ENCODE assay signal across 8 cellular contexts in genomic region chr9:131478421-131478868, GRCh38. TPM values are rescaled to one million over a fixed set of nuclear protein-coding genes. Genes with fewer than 3 reads are reported as not detected.
DNase-seq lines count a peak whose midpoint lies in the region; ATAC-seq, FAIRE-seq and TF ChIP-seq lines count a peak whose summit lies in the region.

No MANE protein-coding gene starts in this region.

- no peak for DNase-seq in BJ (ENCODE audit: low read depth)
- peak; percentile 70 for DNase-seq in HuH-7 (ENCODE audit: low spot score)
- DNase-seq in activated B cell treated with CpG ODN at 0.5 μM for 24 hours, result peak; percentile 56
- DNase-seq in bronchial epithelial cell (ENCODE audit: low read depth), result no peak
- DNase-seq in lung microvascular endothelial cell (ENCODE audit: low read depth in 2 of 2), result peak; percentile 41 to 65
- peak; percentile 67 for DNase-seq in stimulated activated naive CD8-positive, alpha-beta T cell treated with anti-CD3 and anti-CD28 coated beads, Interleukin-15, Interleukin-2, amounts not matched to agents 100 U/mL and 50 U/mL, for 24 hours
- DNase-seq in HPDE6-E6E7 (ENCODE audit: extremely low spot score), result no peak

- H3K36me3 ChIP-seq in BJ (ENCODE audit: control insufficient read depth, insufficient read depth, low read length) (peaks cover 63% of the 10 kb centered on the region), bronchial epithelial cell (ENCODE audit: control insufficient read depth, insufficient read depth, low read length) (peaks cover 64% of the 10 kb centered on the region)

- peak; percentile 57 for ATAC-seq in activated B cell treated with CpG ODN at 0.5 μM for 24 hours (ENCODE audit: low read depth)
- ATAC-seq in stimulated activated naive CD8-positive, alpha-beta T cell treated with anti-CD3 and anti-CD28 coated beads, Interleukin-15, Interleukin-2, amounts not matched to agents 100 U/mL and 50 U/mL, for 24 hours, result peak; percentile 26
- no peak for ATAC-seq in HG03025 (IDR thresholded peaks at IDR 0.05; ENCODE audit: low FRiP score, unreplicated experiment)

- H3K27me3 ChIP-seq in BJ (ENCODE audit: control insufficient read depth, insufficient read depth, low read length) (no peaks in the 10 kb centered on the region), bronchial epithelial cell (ENCODE audit: control insufficient read depth, insufficient read depth, low read length) (no peaks in the 10 kb centered on the region)

- H3K4me3 Mint-ChIP-seq in activated B cell treated with CpG ODN at 0.5 μM for 24 hours, result no peak overlapping the region

- no peaks in the 10 kb centered on the region for H3K4me1 Mint-ChIP-seq in activated B cell treated with CpG ODN at 0.5 μM for 24 hours

- H3K36me3 Mint-ChIP-seq in activated B cell treated with CpG ODN at 0.5 μM for 24 hours (ENCODE audit: low read depth), result peaks cover 91% of the 10 kb centered on the region

- intact Hi-C loops in activated B cell treated with CpG ODN at 0.5 μM for 24 hours (cut with micrococcal nuclease), result loop anchor here (1.0 to 5.0 kb wide), 4 partner anchors 36 to 269 kb away; partner anchors contain the start of gene PRRC2B

- H3K9me3 Mint-ChIP-seq in activated B cell treated with CpG ODN at 0.5 μM for 24 hours, result no peaks in the 10 kb centered on the region

- CTCF ChIA-PET in BJ (lab: Yijun Ruan, JAX), result interaction anchor here (1.1 to 5.0 kb wide), 6 partner anchors 9 to 128 kb away, joined by 3 to 34 read pairs (median 6); no protein-coding TSS in a partner anchor
- CTCF ChIA-PET in activated B cell treated with CpG ODN at 0.5 μM for 24 hours (lab: Charles Lee), result interaction anchor here (0.7 to 3.6 kb wide), 6 partner anchors 82 to 239 kb away, joined by 3 to 25 read pairs (median 4); no protein-coding TSS in a partner anchor

- H3K27me3 Mint-ChIP-seq in activated B cell treated with CpG ODN at 0.5 μM for 24 hours, result no peaks in the 10 kb centered on the region

- FAIRE-seq in bronchial epithelial cell (lab: Jason Lieb, UNC), result no peak

- H3K4me3 ChIP-seq in BJ (ENCODE audit: low read depth, low read length) (no peak overlapping the region), bronchial epithelial cell (ENCODE audit: low read depth, low read length) (no peak overlapping the region)

- POLR2A ChIA-PET in BJ (lab: Charles Lee) (no interaction called here), activated B cell treated with CpG ODN at 0.5 μM for 24 hours (lab: Charles Lee) (no interaction called here)

- H3K27ac Mint-ChIP-seq in activated B cell treated with CpG ODN at 0.5 μM for 24 hours, result peak overlapping the region; percentile 18

- TF ChIP-seq CTCF in BJ (IDR thresholded peaks at IDR 0.05; ENCODE audit: insufficient read depth, low read depth, low read length) (peak; percentile 70), activated B cell treated with CpG ODN at 0.5 μM for 24 hours (IDR thresholded peaks at IDR 0.05) (no peak), bronchial epithelial cell (IDR thresholded peaks at IDR 0.05; ENCODE audit: insufficient read depth, low read length, severe bottlenecking) (peak; percentile 50)

RNA-seq across cellular contexts. Expression of gene POMT1, which starts 24.3 kb away (rescaled TPM):
- polyA plus RNA-seq in BJ (2011; rRNA removed), result 17.8 and 32.1 TPM in 2 replicates
- 11.8 and 15.4 TPM in 2 replicates for polyA minus RNA-seq in BJ (2011; rRNA and poly(A)+ RNA removed)
- total RNA-seq in activated B cell treated with CpG ODN at 0.5 μM for 24 hours (24.9 and 29.8 TPM in 2 replicates), bronchial epithelial cell (13.7 and 16.3 TPM in 2 replicates), lung microvascular endothelial cell (20.3 and 27.2 TPM in 2 replicates)

RNA-seq across cellular contexts. Expression of gene UCK1, which starts 52.6 kb away (rescaled TPM):
- 20.1 and 24.9 TPM in 2 replicates for polyA plus RNA-seq in BJ (2011; rRNA removed)
- 13.4 and 13.6 TPM in 2 replicates for polyA minus RNA-seq in BJ (2011; rRNA and poly(A)+ RNA removed)
- total RNA-seq in activated B cell treated with CpG ODN at 0.5 μM for 24 hours (19.1 and 30.4 TPM in 2 replicates), bronchial epithelial cell (15.0 and 16.1 TPM in 2 replicates), lung microvascular endothelial cell (12.4 and 14.9 TPM in 2 replicates)

Comparison
In these comparisons a context has a peak if more than half of its experiments do, and no peak if none do; other contexts are left out.
1. DNase-seq: peak in HuH-7 (single experiment), activated B cell treated with CpG ODN at 0.5 μM for 24 hours (single experiment), lung microvascular endothelial cell (2 of 2) and stimulated activated naive CD8-positive, alpha-beta T cell treated with anti-CD3 and anti-CD28 coated beads, Interleukin-15, Interleukin-2, amounts not matched to agents 100 U/mL and 50 U/mL, for 24 hours (single experiment); none in BJ (single experiment), bronchial epithelial cell (single experiment) and HPDE6-E6E7 (single experiment).